Comparison of ENCODE assay signal across 18 cellular contexts in genomic region chr18:45320724-45321123, GRCh38.
A peak's percentile ranks its signal among the peaks of the same experiment; 100 is the strongest.
DNase-seq lines count a peak whose midpoint lies in the region; FAIRE-seq and TF ChIP-seq lines count a peak whose summit lies in the region.
"Had no signal": no experiment of that assay in that cellular context is flagged by ENCODE, and none has a peak within 500 bp of the region (broad histone marks: within the 10 kb centered on the region; RNA-seq: fewer than 3 reads in every experiment).

No MANE protein-coding gene starts in this region.

- H2AFZ ChIP-seq in PC-9 (0 out of 2 replicates have a peak overlapping the region, but pooled peaks have one; percentile 42), fibroblast of lung (ENCODE audit: low read length) (no peak overlapping the region), parathyroid adenoma (peak overlapping the region; percentile 17), neural progenitor cell (replicated peaks) (no peak overlapping the region)

- H3F3A ChIP-seq in PC-9 (ENCODE audit: insufficient read depth, low read depth) (no peaks in the 10 kb centered on the region; the same call in 1 of the 2 replicates), neural progenitor cell (ENCODE audit: low read depth) (peaks cover 5% of the 10 kb centered on the region)

- no peaks in the 10 kb centered on the region for H3K9me2 ChIP-seq in PC-9 (ENCODE audit: insufficient read depth)

- H3K79me2 ChIP-seq in PC-9 (ENCODE audit: low read depth) (no peaks in the 10 kb centered on the region), fibroblast of lung (ENCODE audit: control insufficient read depth, insufficient read depth, low read length) (no peaks in the 10 kb centered on the region), parathyroid adenoma (no peaks in the 10 kb centered on the region), neural progenitor cell (ENCODE audit: low read depth) (no peaks in the 10 kb centered on the region)

- intact Hi-C loops in PC-9 (cut with micrococcal nuclease; ENCODE audit: unreplicated experiment), result no loop called here

- no peaks in the 10 kb centered on the region for H3K9me3 Mint-ChIP-seq in neural progenitor cell
- H3K9me3 Mint-ChIP-seq: activated CD4-positive, alpha-beta memory T cell treated with anti-CD3 and anti-CD28 coated beads, Interleukin-2, amount 10 ng/mL, durations not matched to agents 7 days and 5 days; central memory CD8-positive, alpha-beta T cell; endodermal cell; mesothelial cell of epicardium; T-cell had no signal

- H3K4me2 ChIP-seq in PC-9 (no peak overlapping the region), fibroblast of lung (ENCODE audit: extremely low read depth, insufficient read depth, low read length) (no peak overlapping the region), parathyroid adenoma (ENCODE audit: low read length) (no peak overlapping the region), neural progenitor cell (no peak overlapping the region)
- H3K4me2 ChIP-seq: BLaER1 had no signal

- FAIRE-seq in GM12891 (lab: Jason Lieb, UNC), result no peak

- H3K27ac ChIP-seq in PC-9 (no peak overlapping the region), fibroblast of lung (ENCODE audit: insufficient read depth, low read length) (no peak overlapping the region), parathyroid adenoma (peak overlapping the region; percentile 24), neural progenitor cell (no peak overlapping the region)
- H3K27ac ChIP-seq: BLaER1, neutrophil, thyroid gland, WERI-Rb-1 had no signal

- CTCF ChIA-PET in PC-9 (lab: Charles Lee), result no interaction called here

- H4K20me1 ChIP-seq in PC-9 (ENCODE audit: insufficient read depth) (no peaks in the 10 kb centered on the region), fibroblast of lung (ENCODE audit: control insufficient read depth, extremely low read depth, insufficient read depth, low read length) (no peaks in the 10 kb centered on the region), neural progenitor cell (ENCODE audit: low read depth) (no peaks in the 10 kb centered on the region)
- H4K20me1 ChIP-seq: BLaER1 had no signal

- DNase-seq in GM03348 (ENCODE audit: low spot score), result peak; percentile 33
- no peak for DNase-seq in PC-9
- DNase-seq in fibroblast of lung (ENCODE audit: low read depth in 2 of 2), result peak; percentile 46 to 70
- DNase-seq in GM19238 (ENCODE audit: insufficient read length, low spot score), result no peak
- DNase-seq in GM12891 (ENCODE audit: insufficient read length, low spot score), result no peak
- DNase-seq in iPS-NIHi11 (ENCODE audit: low spot score), result no peak
- no peak for DNase-seq in neural progenitor cell (ENCODE audit: low spot score)
- DNase-seq: activated CD4-positive, alpha-beta memory T cell treated with anti-CD3 and anti-CD28 coated beads, Interleukin-2, amount 10 ng/mL, durations not matched to agents 7 days and 5 days; activated T-cell treated with anti-CD3 and anti-CD28 coated beads, Interleukin-2, amount 50 U/mL, for 48 hours; endodermal cell; T-cell; WERI-Rb-1 had no signal

- peaks cover 19% of the 10 kb centered on the region for H3K4me1 ChIP-seq in PC-9 (replicated peaks; ENCODE audit: insufficient read depth)
- H3K4me1 ChIP-seq in fibroblast of lung (ENCODE audit: control insufficient read depth, extremely low read depth, insufficient read depth, low read length), result peaks cover 2% of the 10 kb centered on the region
- H3K4me1 ChIP-seq in parathyroid adenoma, result peaks cover 28% of the 10 kb centered on the region
- peaks cover 33% of the 10 kb centered on the region for H3K4me1 ChIP-seq in neural progenitor cell
- H3K4me1 ChIP-seq: BLaER1 had no signal

- no peaks in the 10 kb centered on the region for H3K27me3 ChIP-seq in PC-9 (ENCODE audit: insufficient read depth, low read depth)
- no peaks in the 10 kb centered on the region for H3K27me3 ChIP-seq in fibroblast of lung (ENCODE audit: control insufficient read depth, insufficient read depth, low read length)
- H3K27me3 ChIP-seq in parathyroid adenoma (ENCODE audit: control insufficient read depth, insufficient read depth, low read length), result no peaks in the 10 kb centered on the region
- H3K27me3 ChIP-seq in neural progenitor cell, result no peaks in the 10 kb centered on the region
- H3K27me3 ChIP-seq: BLaER1, neutrophil, thyroid gland had no signal

- no peak overlapping the region for H3K4me3 Mint-ChIP-seq in neural progenitor cell
- H3K4me3 Mint-ChIP-seq: activated CD4-positive, alpha-beta memory T cell treated with anti-CD3 and anti-CD28 coated beads, Interleukin-2, amount 10 ng/mL, durations not matched to agents 7 days and 5 days; central memory CD8-positive, alpha-beta T cell; endodermal cell; mesothelial cell of epicardium; T-cell had no signal

- H3K36me3 ChIP-seq in PC-9 (ENCODE audit: low read depth) (no peaks in the 10 kb centered on the region), fibroblast of lung (ENCODE audit: control insufficient read depth, insufficient read depth, low read length) (no peaks in the 10 kb centered on the region), parathyroid adenoma (ENCODE audit: control insufficient read depth, insufficient read depth, low read length) (no peaks in the 10 kb centered on the region), neural progenitor cell (no peaks in the 10 kb centered on the region)
- H3K36me3 ChIP-seq: BLaER1, neutrophil, thyroid gland, WERI-Rb-1 had no signal

- H3K9me3 ChIP-seq in PC-9 (ENCODE audit: insufficient read depth, low read depth) (no peaks in the 10 kb centered on the region), fibroblast of lung (ENCODE audit: control insufficient read depth, insufficient read depth, low read depth, low read length) (no peaks in the 10 kb centered on the region), parathyroid adenoma (ENCODE audit: control insufficient read depth, low read length) (no peaks in the 10 kb centered on the region), neural progenitor cell (ENCODE audit: low read depth) (no peaks in the 10 kb centered on the region)
- H3K9me3 ChIP-seq: BLaER1, neutrophil, thyroid gland had no signal

- no peak for TF ChIP-seq CTCF in PC-9 (conservative IDR thresholded peaks at IDR 0.05)
- TF ChIP-seq CTCF in fibroblast of lung (conservative IDR thresholded peaks at IDR 0.05 in 1 of 2, IDR thresholded peaks at IDR 0.05 in 1 of 2; ENCODE audit: low read depth in 1 of 2, low read length in 2 of 2), result no peak
- TF ChIP-seq CTCF in parathyroid adenoma (IDR thresholded peaks at IDR 0.05), result no peak
- no peak for TF ChIP-seq CTCF in neural progenitor cell (IDR thresholded peaks at IDR 0.05)

- no peaks in the 10 kb centered on the region for H3K36me3 Mint-ChIP-seq in neural progenitor cell
- H3K36me3 Mint-ChIP-seq: mesothelial cell of epicardium, T-cell had no signal

- TF ChIP-seq POLR2A in GM12891 (IDR thresholded peaks at IDR 0.05; ENCODE audit: low read depth, low read length), result no peak

- H3K27ac Mint-ChIP-seq in neural progenitor cell, result no peak overlapping the region
- H3K27ac Mint-ChIP-seq: activated CD4-positive, alpha-beta memory T cell treated with anti-CD3 and anti-CD28 coated beads, Interleukin-2, amount 10 ng/mL, durations not matched to agents 7 days and 5 days; endodermal cell; mesothelial cell of epicardium; T-cell had no signal

- H3K27me3 Mint-ChIP-seq in neural progenitor cell (ENCODE audit: insufficient read depth, low read depth), result no peaks in the 10 kb centered on the region
- H3K27me3 Mint-ChIP-seq: activated CD4-positive, alpha-beta memory T cell treated with anti-CD3 and anti-CD28 coated beads, Interleukin-2, amount 10 ng/mL, durations not matched to agents 7 days and 5 days had no signal

- POLR2A ChIA-PET in PC-9 (lab: Charles Lee; ENCODE audit: unreplicated experiment), result no interaction called here

- BruUV-seq in PC-9 (replicated peaks; lab: Mats Ljungman, UMichigan), result no TSS peak

- H3K4me3 ChIP-seq in PC-9 (no peak overlapping the region), fibroblast of lung (replicated peaks in 1 of 4; ENCODE audit: control extremely low read depth in 1 of 4, insufficient read depth in 1 of 4, low read depth in 3 of 4, low read length in 4 of 4) (no peak overlapping the region), parathyroid adenoma (ENCODE audit: low read depth, low read length) (no peak overlapping the region), neural progenitor cell (no peak overlapping the region)
- H3K4me3 ChIP-seq: BLaER1, thyroid gland had no signal

- no peak overlapping the region for H3K9ac ChIP-seq in fibroblast of lung (ENCODE audit: insufficient read depth, low read length)
- H3K9ac ChIP-seq in parathyroid adenoma, result no peak overlapping the region
- H3K9ac ChIP-seq in neural progenitor cell, result no peak overlapping the region
- H3K9ac ChIP-seq: BLaER1 had no signal

- H3K4me1 Mint-ChIP-seq in neural progenitor cell, result peaks cover 25% of the 10 kb centered on the region
- H3K4me1 Mint-ChIP-seq: activated CD4-positive, alpha-beta memory T cell treated with anti-CD3 and anti-CD28 coated beads, Interleukin-2, amount 10 ng/mL, durations not matched to agents 7 days and 5 days; central memory CD8-positive, alpha-beta T cell; T-cell had no signal

TF ChIP-seq in GM12891, 5 proteins besides CTCF, POLR2A, EP300 and RAD21:
- no peak for TF ChIP-seq SPI1 (IDR thresholded peaks at IDR 0.05; ENCODE audit: low read depth, low read length)
- TF ChIP-seq PAX5 (IDR thresholded peaks at IDR 0.05; ENCODE audit: insufficient read depth, low read length, severe bottlenecking), result no peak
- no peak for TF ChIP-seq POLR2AphosphoS5 (IDR thresholded peaks at IDR 0.05; ENCODE audit: low read depth, low read length)
- TF ChIP-seq TAF1 (IDR thresholded peaks at IDR 0.05; ENCODE audit: low read depth, low read length), result no peak
- no peak for TF ChIP-seq POU2F2 (IDR thresholded peaks at IDR 0.05; ENCODE audit: low read depth, low read length)
TF ChIP-seq in GM12891: peak in this region for 0.

Comparison
In these comparisons a context has a peak if more than half of its experiments do, and no peak if none do; other contexts are left out.
1. DNase-seq: peak in GM03348 (single experiment) and fibroblast of lung (2 of 2); none in PC-9 (0 of 2), GM19238 (single experiment), GM12891 (single experiment), iPS-NIHi11 (single experiment) and neural progenitor cell (single experiment).
2. H2AFZ ChIP-seq: peak in PC-9 (single experiment) and parathyroid adenoma (single experiment); none in fibroblast of lung (single experiment) and neural progenitor cell (single experiment).